In the genomic region with DNA sequence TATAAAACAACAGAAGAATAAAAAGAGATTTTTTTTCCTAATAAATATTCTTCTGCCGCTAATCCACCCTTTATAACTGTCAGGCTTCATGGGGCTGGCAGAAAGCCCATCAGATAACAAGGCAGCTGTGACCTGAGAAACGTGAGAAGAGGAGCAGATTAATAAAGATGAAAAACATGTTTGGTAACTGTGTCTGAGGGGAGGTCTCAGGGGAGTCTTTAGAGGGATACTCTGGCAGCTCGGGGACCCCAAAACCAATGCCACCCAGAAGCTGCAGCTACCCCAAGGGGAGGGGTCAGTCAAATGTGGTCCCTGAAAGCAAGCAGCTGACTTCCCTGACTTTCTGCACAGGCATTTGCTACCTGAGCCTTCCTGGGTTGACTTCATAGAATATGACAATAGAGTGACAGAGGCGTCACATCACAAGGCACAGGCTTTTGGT, we compare ENCODE assay signal across 13 cellular contexts. TPM values are rescaled to one million over a fixed set of nuclear protein-coding genes. Genes with fewer than 3 reads are reported as not detected.
DNase-seq lines count a peak whose midpoint lies in the region; ATAC-seq and TF ChIP-seq lines count a peak whose summit lies in the region.
"Had no signal": no experiment of that assay in that cellular context is flagged by ENCODE, and none has a peak within 500 bp of the region (broad histone marks: within the 10 kb centered on the region; RNA-seq: fewer than 3 reads in every experiment).

No MANE protein-coding gene starts in this region.

- POLR2A ChIA-PET in GM10248 (lab: Yijun Ruan, JAX): interaction anchor here (0.7 kb wide), 1 partner anchor 64 kb away, joined by 3 read pairs; no protein-coding TSS in a partner anchor

- dilution Hi-C loops in mammary epithelial cell (cut with HindIII; ENCODE audit: low sequenced_read_pairs): loop anchor here (5.0 to 25.0 kb wide), 2 partner anchors 45 to 140 kb away; a partner anchor contains a TSS

- no peaks in the 10 kb centered on the region for H3K79me2 ChIP-seq in mammary epithelial cell (ENCODE audit: insufficient read depth, low read length)

- no peaks in the 10 kb centered on the region for H4K20me1 ChIP-seq in mammary epithelial cell (ENCODE audit: insufficient read depth, low read length)

- H2AFZ ChIP-seq in mammary epithelial cell (ENCODE audit: low read depth, low read length): no peak overlapping the region

- CTCF ChIA-PET in mammary epithelial cell (lab: Charles Lee; ENCODE audit: low non-redundant PET): no interaction called here
- CTCF ChIA-PET in GM10248 (lab: Yijun Ruan, JAX): interaction anchor here (0.9 to 28.1 kb wide), 15 partner anchors 9 to 159 kb away, joined by 3 to 636 read pairs (median 28); a partner anchor contains a TSS

- H3K27ac ChIP-seq in 22Rv1 (0 out of 2 replicates have a peak overlapping the region, but pooled peaks have one; percentile 13), KOPT-K1 (ENCODE audit: low read depth, low read length, poor library complexity, severe bottlenecking) (peak overlapping the region; percentile 54), mammary epithelial cell (ENCODE audit: insufficient read depth, low read depth, low read length) (no peak overlapping the region), lower lobe of right lung (no peak overlapping the region)
- H3K27ac ChIP-seq: adrenal gland, esophagus muscularis mucosa, ovary, upper lobe of left lung had no signal

- H3K4me1 ChIP-seq in mammary epithelial cell (ENCODE audit: insufficient read depth, low read length): peaks cover 15% of the 10 kb centered on the region
- no peaks in the 10 kb centered on the region for H3K4me1 ChIP-seq in lower lobe of right lung
- H3K4me1 ChIP-seq: adrenal gland, esophagus muscularis mucosa, upper lobe of left lung had no signal

- H3K9ac ChIP-seq in mammary epithelial cell (ENCODE audit: insufficient read depth, low read length): no peak overlapping the region

- in situ Hi-C loops in mammary epithelial cell (cut with MboI; ENCODE audit: low sequenced_read_pairs in 2 of 2): loop anchor here in 1 of 2 donors (25.0 kb wide), 1 partner anchor 965 kb away; no protein-coding TSS in a partner anchor

- H3K36me3 ChIP-seq in KOPT-K1 (ENCODE audit: insufficient read depth, low read length) (no peaks in the 10 kb centered on the region), mammary epithelial cell (ENCODE audit: insufficient read depth, low read length) (no peaks in the 10 kb centered on the region), lower lobe of right lung (no peaks in the 10 kb centered on the region)
- H3K36me3 ChIP-seq: adrenal gland, esophagus muscularis mucosa, ovary, upper lobe of left lung had no signal

- no peaks in the 10 kb centered on the region for H3K27me3 ChIP-seq in mammary epithelial cell (ENCODE audit: insufficient read depth, low read length)
- H3K27me3 ChIP-seq in lower lobe of right lung (ENCODE audit: low read depth): no peaks in the 10 kb centered on the region
- H3K27me3 ChIP-seq: adrenal gland, esophagus muscularis mucosa, ovary, upper lobe of left lung had no signal

- no peak overlapping the region for H3K4me2 ChIP-seq in mammary epithelial cell (ENCODE audit: insufficient read depth, low read depth, low read length)

- ATAC-seq in lower lobe of right lung: no peak
- ATAC-seq: left cardiac atrium had no signal

- TF ChIP-seq CTCF in 22Rv1 (IDR thresholded peaks at IDR 0.05) (no peak), mammary epithelial cell (conservative IDR thresholded peaks at IDR 0.05 in 1 of 2, IDR thresholded peaks at IDR 0.05 in 1 of 2; ENCODE audit: extremely low read depth in 1 of 2, insufficient read depth in 1 of 2, low read depth in 1 of 2, low read length in 2 of 2) (no peak), lower lobe of right lung (IDR thresholded peaks at IDR 0.05) (no peak), GM10248 (IDR thresholded peaks at IDR 0.05; ENCODE audit: control extremely low read depth, extremely low read depth, low read depth, missing control alignments) (no peak)

- H3K9me3 ChIP-seq in KOPT-K1 (ENCODE audit: insufficient read depth, low read length, poor library complexity, severe bottlenecking): no peaks in the 10 kb centered on the region
- H3K9me3 ChIP-seq in mammary epithelial cell (replicated peaks; ENCODE audit: insufficient read depth, low read length): no peaks in the 10 kb centered on the region
- no peaks in the 10 kb centered on the region for H3K9me3 ChIP-seq in lower lobe of right lung
- H3K9me3 ChIP-seq: adrenal gland, esophagus muscularis mucosa, ovary, upper lobe of left lung had no signal

- no TSS peak for BruUV-seq in mammary epithelial cell (replicated peaks; lab: Mats Ljungman, UMichigan)

- WGBS in mammary epithelial cell (ENCODE audit: low coverage, missing lambda C conversion rate): 34% methylated on average over 4 of the region's 4 CpGs

- no peak overlapping the region for H3K4me3 ChIP-seq in mammary epithelial cell (replicated peaks in 1 of 3; ENCODE audit: insufficient read depth in 1 of 3, low read depth in 2 of 3, low read length in 3 of 3)
- no peak overlapping the region for H3K4me3 ChIP-seq in lower lobe of right lung
- H3K4me3 ChIP-seq: adrenal gland, esophagus muscularis mucosa, ovary, upper lobe of left lung had no signal

- intact Hi-C loops in mammary epithelial cell (cut with micrococcal nuclease): no loop called here
- intact Hi-C loops in lower lobe of right lung (cut with DNase I): loop anchor here (10.0 kb wide), 1 partner anchor 143 kb away; no protein-coding TSS in a partner anchor

- peak; percentile 41 for DNase-seq in NCI-H510A (lab: John Stamatoyannopoulos, UW)
- DNase-seq in mammary epithelial cell: peak; percentile 25
- no peak for DNase-seq in GDM1 (lab: John Stamatoyannopoulos, UW)
- DNase-seq in lower lobe of right lung: no peak
- no peak for DNase-seq in KG1 (lab: John Stamatoyannopoulos, UW)
- no peak for DNase-seq in GM10248 (ENCODE audit: extremely low spot score)
- DNase-seq: left cardiac atrium, ovary, upper lobe of left lung had no signal

RNA-seq across cellular contexts. Expression of a gene that starts 48.4 kb away (rescaled TPM):
- total RNA-seq in mammary epithelial cell (under 1 TPM; 0.33 to 0.56 TPM), lower lobe of right lung (3.4 TPM)
- polyA plus RNA-seq in mammary epithelial cell: 0.10 TPM
- polyA minus RNA-seq in mammary epithelial cell: not detected

Comparison
In these comparisons a context has a peak if more than half of its experiments do, and no peak if none do; other contexts are left out.
1. H3K27ac ChIP-seq: peak in 22Rv1 (single experiment) and KOPT-K1 (single experiment); none in mammary epithelial cell (single experiment) and lower lobe of right lung (single experiment).
2. DNase-seq: peak in NCI-H510A (single experiment) and mammary epithelial cell (single experiment); none in GDM1 (single experiment), lower lobe of right lung (single experiment), KG1 (single experiment) and GM10248 (single experiment).